In the genomic region with DNA sequence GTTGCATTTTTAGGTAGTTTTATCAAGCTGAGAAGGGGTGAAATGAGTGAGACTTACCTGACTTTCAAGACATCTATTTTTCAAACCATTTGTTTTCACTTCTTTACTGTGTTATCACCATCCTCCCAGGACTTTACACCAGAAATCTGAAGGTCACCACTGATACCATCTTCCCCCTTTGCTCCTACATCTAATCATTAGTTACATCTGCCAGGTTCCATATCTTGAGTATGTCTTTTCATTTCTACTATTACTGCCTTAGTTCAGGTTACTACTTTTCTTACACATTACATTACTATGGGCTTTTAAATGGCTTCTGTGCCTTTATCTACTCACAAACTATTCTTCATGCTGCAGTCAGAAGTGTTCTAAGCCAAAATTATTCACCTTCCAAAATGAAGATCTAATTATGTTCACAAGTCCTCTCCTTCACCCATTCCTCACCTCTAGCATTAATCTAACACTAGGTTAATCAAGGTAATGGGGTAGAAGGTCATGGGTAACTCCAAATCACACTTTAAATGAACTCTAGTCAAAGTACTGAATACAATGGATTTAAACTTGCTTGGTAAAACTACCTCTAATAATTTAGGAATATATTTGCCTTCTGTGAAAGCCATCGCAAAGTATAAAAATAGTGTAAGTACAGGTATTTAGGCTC, we compare ENCODE assay signal across 9 cellular contexts. TPM values are rescaled to one million over a fixed set of nuclear protein-coding genes. Genes with fewer than 3 reads are reported as not detected.
DNase-seq lines count a peak whose midpoint lies in the region; ATAC-seq, FAIRE-seq and TF ChIP-seq lines count a peak whose summit lies in the region.
"Had no signal": no experiment of that assay in that cellular context is flagged by ENCODE, and none has a peak within 500 bp of the region (broad histone marks: within the 10 kb centered on the region; RNA-seq: fewer than 3 reads in every experiment).

No MANE protein-coding gene starts in this region.

- no peak overlapping the region for H2BK15ac ChIP-seq in H1 (ENCODE audit: low read length)

- no peak for TF ChIP-seq EP300 in H1 (IDR thresholded peaks at IDR 0.05; ENCODE audit: borderline replicate concordance in 1 of 2, low read depth in 2 of 2, low read length in 2 of 2)

- H2BK5ac ChIP-seq in H1 (ENCODE audit: low read depth, low read length) = no peak overlapping the region

- H3K9me3 ChIP-seq in DND-41 (ENCODE audit: insufficient read depth, low read length, severe bottlenecking) (no peaks in the 10 kb centered on the region), H1 (ENCODE audit: insufficient read depth in 2 of 2, low read depth in 1 of 2, low read length in 1 of 2) (no peaks in the 10 kb centered on the region), neural progenitor cell (ENCODE audit: low read depth) (no peaks in the 10 kb centered on the region)

- TF ChIP-seq POLR2A in NB4 (IDR thresholded peaks at IDR 0.05; ENCODE audit: extremely low read depth, insufficient read length) (no peak), H1 (IDR thresholded peaks at IDR 0.05; ENCODE audit: control extremely low read depth in 1 of 2, low read depth in 2 of 2, low read length in 2 of 2) (no peak)

- peak overlapping the region; percentile 100; the same call in 1 of the 2 replicates for H2AFZ ChIP-seq in DND-41 (ENCODE audit: low read depth, low read length)
- H2AFZ ChIP-seq in H1 (ENCODE audit: low read length) = no peak overlapping the region
- no peak overlapping the region for H2AFZ ChIP-seq in neural progenitor cell (replicated peaks)

- peaks cover 30% of the 10 kb centered on the region for H3K4me1 Mint-ChIP-seq in neural progenitor cell

- H3K36me3 ChIP-seq in DND-41 (ENCODE audit: insufficient read depth, low read length) (peaks cover 3% of the 10 kb centered on the region; the same call in 1 of the 2 replicates), H1 (ENCODE audit: control insufficient read depth in 2 of 4, insufficient read depth in 4 of 4, low read length in 3 of 4) (no peaks in the 10 kb centered on the region), neural progenitor cell (no peaks in the 10 kb centered on the region)

- H3K9ac ChIP-seq in DND-41 (ENCODE audit: low read depth, low read length) = peak overlapping the region; percentile 99
- H3K9ac ChIP-seq in H1 (replicated peaks in 1 of 4; ENCODE audit: extremely low read depth in 1 of 4, low read depth in 3 of 4, low read length in 3 of 4) = peak overlapping the region in 1 of 4 experiments; percentile 9; a peak in 1 of 7 replicates
- no peak overlapping the region for H3K9ac ChIP-seq in neural progenitor cell

- H3K79me2 ChIP-seq in DND-41 (ENCODE audit: insufficient read depth, low read length) = peaks cover 34% of the 10 kb centered on the region
- H3K79me2 ChIP-seq in H1 (ENCODE audit: control insufficient read depth in 1 of 2, insufficient read depth in 2 of 2, low read length in 2 of 2) = peaks cover 0 to 9% of the 10 kb centered on the region in 2 experiments; a peak in 2 of 4 replicates
- H3K79me2 ChIP-seq in neural progenitor cell (ENCODE audit: low read depth) = peaks cover 30% of the 10 kb centered on the region

- 88% methylated on average over 1 of the region's 1 CpG; no CpG with 5 or more reads in 1 of the 2 experiments for WGBS in H1 (ENCODE audit: extremely low coverage in 1 of 2, insufficient coverage in 1 of 2, insufficient read length in 1 of 2, insufficient replicate concordance in 2 of 2, low coverage in 1 of 2, low lambda C conversion rate in 2 of 2, missing lambda C conversion rate in 1 of 2), 2 experiments

- H4K5ac ChIP-seq in H1 (ENCODE audit: insufficient read length, low read depth, low read length) = no peak overlapping the region

- peak overlapping the region in 1 of 2 experiments; percentile 91; a peak in 2 of 4 replicates for H3K4me3 ChIP-seq in DND-41 (ENCODE audit: low read depth in 1 of 2, low read length in 2 of 2)
- H3K4me3 ChIP-seq in NB4 (ENCODE audit: low read depth, low read length) = peak overlapping the region; percentile 94
- peak overlapping the region in 3 of 4 experiments; percentile 14 to 93 (median 89); a peak in 4 of 8 replicates for H3K4me3 ChIP-seq in H1 (ENCODE audit: extremely low read depth in 1 of 4, insufficient read depth in 2 of 4, low read depth in 3 of 4, low read length in 4 of 4)
- peak overlapping the region; percentile 71 for H3K4me3 ChIP-seq in neural progenitor cell

- H4K8ac ChIP-seq in H1 (ENCODE audit: extremely low read depth, insufficient read depth, low read length) = no peak overlapping the region

- peaks cover 20% of the 10 kb centered on the region for H3F3A ChIP-seq in neural progenitor cell (ENCODE audit: low read depth)

- H3K9me3 Mint-ChIP-seq in neural progenitor cell = peaks cover 37% of the 10 kb centered on the region

- no peaks in the 10 kb centered on the region; the same call in 1 of the 2 replicates for H3K79me1 ChIP-seq in H1 (ENCODE audit: low read depth, low read length)

- DNase-seq in DND-41 (no peak), NB4 (ENCODE audit: low read depth) (no peak), H1 (ENCODE audit: low read depth in 1 of 2, low spot score in 2 of 2) (no peak), neural progenitor cell (ENCODE audit: low spot score) (no peak), hypothalamus (lab: John Stamatoyannopoulos, UW) (no peak), Ammon's horn (ENCODE audit: low spot score) (no peak)
- DNase-seq: head of caudate nucleus had no signal

- FAIRE-seq in H1 (lab: Jason Lieb, UNC) = no peak

- H3K27me3 ChIP-seq in DND-41 (ENCODE audit: insufficient read depth, low read length, poor library complexity) (no peaks in the 10 kb centered on the region), H1 (replicated peaks in 1 of 4; ENCODE audit: control insufficient read depth in 3 of 4, extremely low read depth in 1 of 4, insufficient read depth in 3 of 4, low read length in 3 of 4) (no peaks in the 10 kb centered on the region), neural progenitor cell (no peaks in the 10 kb centered on the region)

- POLR2A ChIA-PET in H1 (lab: Charles Lee; ENCODE audit: partially characterized antibody) = interaction anchor here (0.6 to 2.6 kb wide), 4 partner anchors 11 to 340 kb away, joined by 3 to 15 read pairs (median 4); a partner anchor contains a TSS

- H3K18ac ChIP-seq in H1 (ENCODE audit: extremely low read depth, low read length) = no peak overlapping the region

- peaks cover 27% of the 10 kb centered on the region for H3K36me3 Mint-ChIP-seq in neural progenitor cell

- no peak overlapping the region for H3K56ac ChIP-seq in H1 (replicated peaks; ENCODE audit: insufficient read length, low read depth, low read length)

- H3K4ac ChIP-seq in H1 (replicated peaks; ENCODE audit: insufficient read length, low read depth, low read length) = no peak overlapping the region

- H3K23ac ChIP-seq in H1 (ENCODE audit: insufficient read length) = no peak overlapping the region

- H2BK12ac ChIP-seq in H1 (ENCODE audit: low read depth, low read length) = no peak overlapping the region

- H4K20me1 ChIP-seq in DND-41 (ENCODE audit: insufficient read depth, low read length) = no peaks in the 10 kb centered on the region
- no peaks in the 10 kb centered on the region for H4K20me1 ChIP-seq in H1 (replicated peaks in 1 of 2; ENCODE audit: control insufficient read depth in 1 of 2, insufficient read depth in 2 of 2, low read length in 2 of 2)
- no peaks in the 10 kb centered on the region for H4K20me1 ChIP-seq in neural progenitor cell (ENCODE audit: low read depth)

- TF ChIP-seq CTCF in DND-41 (IDR thresholded peaks at IDR 0.05; ENCODE audit: borderline replicate concordance, extremely low read depth, low read length, poor library complexity, severe bottlenecking) (no peak), NB4 (IDR thresholded peaks at IDR 0.05; ENCODE audit: low read depth, low read length) (no peak), H1 (IDR thresholded peaks at IDR 0.05; ENCODE audit: control extremely low read depth in 1 of 3, insufficient read depth in 1 of 3, low read depth in 1 of 3, low read length in 3 of 3) (no peak), neural progenitor cell (IDR thresholded peaks at IDR 0.05) (no peak)

- H3K23me2 ChIP-seq in H1 (ENCODE audit: low read depth, low read length) = peaks cover 5% of the 10 kb centered on the region

- no peak overlapping the region for H2BK120ac ChIP-seq in H1 (replicated peaks; ENCODE audit: low read depth, low read length)

- ATAC-seq in DND-41 (ENCODE audit: insufficient read depth, low read depth) (no peak), HG03025 (IDR thresholded peaks at IDR 0.05; ENCODE audit: low FRiP score, unreplicated experiment) (no peak), HG03520 (IDR thresholded peaks at IDR 0.05; ENCODE audit: unreplicated experiment) (no peak)

- H4K91ac ChIP-seq in H1 (replicated peaks; ENCODE audit: insufficient read length, low read length) = no peak overlapping the region

- H3K27ac Mint-ChIP-seq in neural progenitor cell = no peak overlapping the region

- H3K4me1 ChIP-seq in DND-41 (ENCODE audit: insufficient read depth, low read length) (peaks cover 45% of the 10 kb centered on the region), H1 (replicated peaks in 1 of 4; ENCODE audit: control insufficient read depth in 3 of 4, insufficient read depth in 4 of 4, low read length in 3 of 4) (no peaks in the 10 kb centered on the region; a peak in 3 of 7 replicates), neural progenitor cell (peaks cover 13% of the 10 kb centered on the region)

- CTCF ChIA-PET in H1 (lab: Charles Lee; ENCODE audit: partially characterized antibody) = interaction anchor here (1.3 to 3.0 kb wide), 5 partner anchors 10 to 336 kb away, joined by 4 to 22 read pairs (median 5); no protein-coding TSS in a partner anchor

- no peak for TF ChIP-seq RAD21 in H1 (IDR thresholded peaks at IDR 0.05 in 1 of 2, conservative IDR thresholded peaks at IDR 0.05 in 1 of 2; ENCODE audit: low read depth in 2 of 2, low read length in 2 of 2)

- H3K4me3 Mint-ChIP-seq in neural progenitor cell = peak overlapping the region; percentile 90

- H2AK5ac ChIP-seq in H1 (ENCODE audit: low read depth, low read length) = no peak overlapping the region

- H3K4me2 ChIP-seq in DND-41 (ENCODE audit: insufficient read depth, low read length) (peak overlapping the region; percentile 81), H1 (ENCODE audit: insufficient read depth in 1 of 2, low read depth in 2 of 2, low read length in 2 of 2) (peak overlapping the region; percentile 81), neural progenitor cell (peak overlapping the region; percentile 77)

- H3K14ac ChIP-seq in H1 (ENCODE audit: insufficient read length) = no peak overlapping the region

- no peak overlapping the region for H2BK20ac ChIP-seq in H1 (ENCODE audit: low read length)

- H3K27ac ChIP-seq in DND-41 (ENCODE audit: low read length) = no peak overlapping the region
- H3K27ac ChIP-seq in H1 (ENCODE audit: low read depth, low read length) = no peak overlapping the region
- no peak overlapping the region for H3K27ac ChIP-seq in neural progenitor cell

- peaks cover 4% of the 10 kb centered on the region for H3K27me3 Mint-ChIP-seq in neural progenitor cell (ENCODE audit: insufficient read depth, low read depth)

RNA-seq across cellular contexts. Expression of a gene that starts 2.1 kb away (rescaled TPM):
- total RNA-seq in H1 (2021; fragmentation: NEBNext Ultra II Directional; extraction: Animal tissue kit (Norgen Biotek cat#: 25700)) = 15.4 and 16.4 TPM in 2 replicates
- 3.1 and 6.6 TPM in 2 replicates for polyA plus RNA-seq in H1 (2011; rRNA removed)
- polyA plus RNA-seq in H1 (2011; cell fraction: cytosol; rRNA removed) = 8.7 TPM
- polyA plus RNA-seq in H1 (2011; cell fraction: nucleus; rRNA removed) = 3.3 TPM
- polyA plus RNA-seq in H1 (2012, experiment 1 of 2) = 12.7 to 18.9 TPM (median 15.6 TPM) in 4 replicates
- polyA plus RNA-seq in H1 (2012, experiment 2 of 2) = 1.2 TPM
- polyA plus RNA-seq in H1 (2013, experiment 1 of 2) = 14.5 TPM
- polyA plus RNA-seq in H1 (2013, experiment 2 of 2) = 14.3 TPM
- 11.7 and 27.7 TPM in 2 replicates for polyA minus RNA-seq in H1 (2011; rRNA and poly(A)+ RNA removed)
- 9.5 TPM for polyA minus RNA-seq in H1 (2011; cell fraction: cytosol; rRNA and poly(A)+ RNA removed)
- polyA minus RNA-seq in H1 (2011; cell fraction: nucleus; rRNA and poly(A)+ RNA removed) = 24.4 TPM
- 14.5 and 23.8 TPM in 2 replicates for total RNA-seq in neural progenitor cell (ENCODE audit: low replicate concordance)

RNA-seq across cellular contexts. Expression of a gene that starts 44.4 kb away (rescaled TPM):
- total RNA-seq in H1 (2021; fragmentation: NEBNext Ultra II Directional; extraction: Animal tissue kit (Norgen Biotek cat#: 25700)) = 104 and 124 TPM in 2 replicates
- polyA plus RNA-seq in H1 (2011; rRNA removed) = 51.0 and 87.8 TPM in 2 replicates
- 35.2 TPM for polyA plus RNA-seq in H1 (2011; cell fraction: cytosol; rRNA removed)
- polyA plus RNA-seq in H1 (2011; cell fraction: nucleus; rRNA removed) = 22.6 TPM
- 15.7 to 34.2 TPM (median 28.2 TPM) in 4 replicates for polyA plus RNA-seq in H1 (2012, experiment 1 of 2)
- 2.9 TPM for polyA plus RNA-seq in H1 (2012, experiment 2 of 2)
- 48.2 TPM for polyA plus RNA-seq in H1 (2013, experiment 1 of 2)
- 46.7 TPM for polyA plus RNA-seq in H1 (2013, experiment 2 of 2)
- 168 and 239 TPM in 2 replicates for polyA minus RNA-seq in H1 (2011; rRNA and poly(A)+ RNA removed)
- polyA minus RNA-seq in H1 (2011; cell fraction: cytosol; rRNA and poly(A)+ RNA removed) = 51.4 TPM
- 56.7 TPM for polyA minus RNA-seq in H1 (2011; cell fraction: nucleus; rRNA and poly(A)+ RNA removed)
- 84.7 and 85.3 TPM in 2 replicates for total RNA-seq in neural progenitor cell (ENCODE audit: low replicate concordance)
